In genomic region chr2:120635146-120635545, GRCh38 we compare ENCODE assay signal across 19 cellular contexts.
DNase-seq lines count a peak whose midpoint lies in the region; ATAC-seq and TF ChIP-seq lines count a peak whose summit lies in the region.
"Had no signal": no experiment of that assay in that cellular context is flagged by ENCODE, and none has a peak within 500 bp of the region (broad histone marks: within the 10 kb centered on the region; RNA-seq: fewer than 3 reads in every experiment).

No MANE protein-coding gene starts in this region.

- intact Hi-C loops in spleen (cut with DNase I; ENCODE audit: low total_unique reads), result no loop called here
- intact Hi-C loops in transverse colon (cut with DNase I; ENCODE audit: low total_unique reads), result no loop called here

- H3K4me1 Mint-ChIP-seq in endodermal cell, result peaks cover 12% of the 10 kb centered on the region
- peaks cover 17% of the 10 kb centered on the region for H3K4me1 Mint-ChIP-seq in endothelial cell (ENCODE audit: unreplicated experiment)
- H3K4me1 Mint-ChIP-seq: B cell; CD4-positive, CD25-positive, alpha-beta regulatory T cell had no signal

- no peak overlapping the region for H3K9ac ChIP-seq in endodermal cell (ENCODE audit: extremely low read depth, low read length, poor library complexity, severe bottlenecking)
- H3K9ac ChIP-seq: BLaER1, GM23248 had no signal

- H3K9me3 Mint-ChIP-seq in endodermal cell (no peaks in the 10 kb centered on the region), endothelial cell (ENCODE audit: unreplicated experiment) (no peaks in the 10 kb centered on the region)
- H3K9me3 Mint-ChIP-seq: CD4-positive, CD25-positive, alpha-beta regulatory T cell; CD8-positive, alpha-beta T cell had no signal

- H3K27ac Mint-ChIP-seq in endodermal cell, result no peak overlapping the region
- no peak overlapping the region for H3K27ac Mint-ChIP-seq in endothelial cell (ENCODE audit: unreplicated experiment)
- H3K27ac Mint-ChIP-seq: B cell; CD4-positive, CD25-positive, alpha-beta regulatory T cell; CD8-positive, alpha-beta T cell had no signal

- H3K27me3 Mint-ChIP-seq in endodermal cell (ENCODE audit: insufficient read depth), result peaks cover 5% of the 10 kb centered on the region
- H3K27me3 Mint-ChIP-seq in endothelial cell (ENCODE audit: unreplicated experiment), result peaks cover 4% of the 10 kb centered on the region

- H3K36me3 ChIP-seq in endodermal cell (ENCODE audit: control insufficient read depth, insufficient read depth, low read length) (no peaks in the 10 kb centered on the region), spleen (no peaks in the 10 kb centered on the region), transverse colon (no peaks in the 10 kb centered on the region)
- H3K36me3 ChIP-seq: BLaER1 had no signal

- no peaks in the 10 kb centered on the region for H3K9me3 ChIP-seq in endodermal cell (ENCODE audit: control insufficient read depth, low read length)
- no peaks in the 10 kb centered on the region for H3K9me3 ChIP-seq in spleen
- H3K9me3 ChIP-seq in transverse colon, result no peaks in the 10 kb centered on the region
- H3K9me3 ChIP-seq: BLaER1, Caco-2 had no signal

- H3K4me3 ChIP-seq in endodermal cell (ENCODE audit: low read length) (no peak overlapping the region), spleen (no peak overlapping the region), transverse colon (no peak overlapping the region)
- H3K4me3 ChIP-seq: BLaER1, GM23248 had no signal

- H3K27me3 ChIP-seq in endodermal cell (ENCODE audit: control insufficient read depth, insufficient read depth, low read length, poor library complexity, severe bottlenecking) (no peaks in the 10 kb centered on the region), spleen (replicated peaks in 1 of 7) (no peaks in the 10 kb centered on the region), transverse colon (no peaks in the 10 kb centered on the region)
- H3K27me3 ChIP-seq: BLaER1 had no signal

- H3K4me3 Mint-ChIP-seq in endodermal cell (no peak overlapping the region), endothelial cell (ENCODE audit: unreplicated experiment) (no peak overlapping the region)
- H3K4me3 Mint-ChIP-seq: B cell; CD4-positive, CD25-positive, alpha-beta regulatory T cell; CD8-positive, alpha-beta T cell had no signal

- H3K4me1 ChIP-seq in endodermal cell (ENCODE audit: control insufficient read depth, insufficient read depth, low read length) (no peaks in the 10 kb centered on the region), spleen (no peaks in the 10 kb centered on the region), transverse colon (peaks cover 0 to 3% (median 0%) of the 10 kb centered on the region in 4 donors)
- H3K4me1 ChIP-seq: Caco-2 had no signal

- TF ChIP-seq POLR2A in spleen (IDR thresholded peaks at IDR 0.05) (no peak), transverse colon (IDR thresholded peaks at IDR 0.05) (no peak)

- ATAC-seq in HG03432 (IDR thresholded peaks at IDR 0.05; ENCODE audit: unreplicated experiment), result no peak
- ATAC-seq: CD8-positive, alpha-beta T cell had no signal

- DNase-seq in activated effector memory CD4-positive, alpha-beta T cell treated with anti-CD3 and anti-CD28 coated beads, Interleukin-2, amount 50 U/mL, for 16 hours, result peak; percentile 25
- no peak for DNase-seq in activated effector memory CD4-positive, alpha-beta T cell treated with Interleukin-2 at 50 U/mL for 16 hours
- DNase-seq in endodermal cell (peak; percentile 24), spleen (peak; percentile 35), endothelial cell (ENCODE audit: low spot score) (no peak), transverse colon (no peak)
- DNase-seq: Caco-2; CD4-positive, CD25-positive, alpha-beta regulatory T cell; CD8-positive, alpha-beta T cell; DMS153; DND-41; GM23248; H7; HCEC 1CT had no signal

- in situ Hi-C loops in transverse colon (cut with MboI; ENCODE audit: low pct_ligation_motif_present in 1 of 4, low pct_unique_long_range_greater_than_20kb in 1 of 4, low sequenced_read_pairs in 3 of 4), result no loop called here

- H3K36me3 Mint-ChIP-seq in endodermal cell (ENCODE audit: low read depth) (no peaks in the 10 kb centered on the region), endothelial cell (ENCODE audit: low read depth, unreplicated experiment) (no peaks in the 10 kb centered on the region)
- H3K36me3 Mint-ChIP-seq: CD4-positive, CD25-positive, alpha-beta regulatory T cell; CD8-positive, alpha-beta T cell had no signal

- TF ChIP-seq CTCF in endodermal cell (conservative IDR thresholded peaks at IDR 0.05), result no peak
- TF ChIP-seq CTCF in spleen (IDR thresholded peaks at IDR 0.05 in 8 of 11, conservative IDR thresholded peaks at IDR 0.05 in 3 of 11), result no peak
- no peak for TF ChIP-seq CTCF in endothelial cell (IDR thresholded peaks at IDR 0.05; ENCODE audit: unreplicated experiment)
- TF ChIP-seq CTCF in transverse colon (IDR thresholded peaks at IDR 0.05), result no peak

- WGBS in endodermal cell (ENCODE audit: insufficient coverage in 1 of 2, insufficient read length in 1 of 2), 2 experiments, result 93 to 95% methylated on average over 3 to 5 of the region's 5 CpGs
- 86 to 94% (median 90%) methylated on average over 5 of the region's 5 CpGs for WGBS in spleen, 5 donors
- 91 to 97% methylated on average over 5 of the region's 5 CpGs for WGBS in transverse colon (ENCODE audit: low coverage in 1 of 2), 2 donors

- no peak for TF ChIP-seq EP300 in transverse colon (IDR thresholded peaks at IDR 0.05; ENCODE audit: low read depth)

- no peak overlapping the region for H3K27ac ChIP-seq in endodermal cell (ENCODE audit: low read depth, low read length)
- no peak overlapping the region for H3K27ac ChIP-seq in spleen
- no peak overlapping the region for H3K27ac ChIP-seq in transverse colon
- H3K27ac ChIP-seq: 22Rv1, BLaER1, C4-2B, GM23248 had no signal

Comparison
In these comparisons a context has a peak if more than half of its experiments do, and no peak if none do; other contexts are left out.
1. DNase-seq: peak in activated effector memory CD4-positive, alpha-beta T cell treated with anti-CD3 and anti-CD28 coated beads, Interleukin-2, amount 50 U/mL, for 16 hours (single experiment), endodermal cell (single experiment) and spleen (single experiment); none in activated effector memory CD4-positive, alpha-beta T cell treated with Interleukin-2 at 50 U/mL for 16 hours (single experiment), endothelial cell (single experiment) and transverse colon (single experiment).